17 cellular contexts compared by ENCODE assay signal in the genomic region with DNA sequence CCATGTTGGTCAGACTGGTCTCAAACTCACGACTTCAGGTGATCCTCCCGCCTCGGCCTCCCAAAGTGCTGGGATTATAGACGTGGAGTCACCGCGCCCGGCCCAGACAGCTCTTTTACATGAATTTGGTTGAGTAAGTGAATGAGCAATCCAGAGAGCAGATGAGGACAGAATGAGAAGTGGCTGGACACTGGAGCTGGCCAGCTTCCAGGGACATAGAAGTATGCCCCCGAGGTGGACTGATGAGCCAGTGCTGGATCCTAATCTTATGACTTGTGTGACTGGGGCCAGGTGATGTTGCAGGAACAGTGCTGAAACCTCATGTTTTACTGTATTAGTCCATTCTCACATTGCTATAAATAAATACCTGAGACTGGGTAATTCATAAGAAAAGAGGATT. TPM values are rescaled to one million over a fixed set of nuclear protein-coding genes. Genes with fewer than 3 reads are reported as not detected.
DNase-seq lines count a peak whose midpoint lies in the region; ATAC-seq and TF ChIP-seq lines count a peak whose summit lies in the region.
"Had no signal": no experiment of that assay in that cellular context is flagged by ENCODE, and none has a peak within 500 bp of the region (broad histone marks: within the 10 kb centered on the region; RNA-seq: fewer than 3 reads in every experiment).

No MANE protein-coding gene starts in this region.

- peak overlapping the region; percentile 85 for H3K27ac Mint-ChIP-seq in neural crest cell (ENCODE audit: unreplicated experiment)
- H3K27ac Mint-ChIP-seq: IgD-negative memory B cell had no signal

- H3K4me3 ChIP-seq in heart right ventricle (no peak overlapping the region), adipocyte (ENCODE audit: low read length) (no peak overlapping the region)
- H3K4me3 ChIP-seq: BLaER1 treated with 17β-estradiol and CSF1 and Interleukin-3, amounts not matched to agents 10 nM and 100 nM; HAP-1; SK-N-MC had no signal

- no peaks in the 10 kb centered on the region for H3K9me3 ChIP-seq in heart right ventricle
- no peaks in the 10 kb centered on the region for H3K9me3 ChIP-seq in adipocyte (ENCODE audit: control insufficient read depth, low read length)
- H3K9me3 ChIP-seq: BLaER1 treated with 17β-estradiol and CSF1 and Interleukin-3, amounts not matched to agents 10 nM and 100 nM; HAP-1 had no signal

- TF ChIP-seq CTCF in heart right ventricle (IDR thresholded peaks at IDR 0.05): no peak
- TF ChIP-seq CTCF in neural crest cell (conservative IDR thresholded peaks at IDR 0.05): no peak

- no peaks in the 10 kb centered on the region for H3K9me3 Mint-ChIP-seq in neural crest cell
- H3K9me3 Mint-ChIP-seq: IgD-negative memory B cell had no signal

- peaks cover 24% of the 10 kb centered on the region for H3K4me1 Mint-ChIP-seq in neural crest cell
- H3K4me1 Mint-ChIP-seq: IgD-negative memory B cell had no signal

- H3K4me1 ChIP-seq in heart right ventricle (no peaks in the 10 kb centered on the region), adipocyte (ENCODE audit: control insufficient read depth, insufficient read depth, low read length) (peaks cover 12% of the 10 kb centered on the region)

- ATAC-seq in heart right ventricle: no peak

- H3K27ac ChIP-seq in heart right ventricle: no peak overlapping the region
- H3K27ac ChIP-seq: SK-N-MC had no signal

- no peaks in the 10 kb centered on the region for H3K36me3 Mint-ChIP-seq in neural crest cell (ENCODE audit: low read depth)
- H3K36me3 Mint-ChIP-seq: IgD-negative memory B cell had no signal

- no peaks in the 10 kb centered on the region for H3K27me3 ChIP-seq in heart right ventricle
- peaks cover 2% of the 10 kb centered on the region for H3K27me3 ChIP-seq in adipocyte (replicated peaks; ENCODE audit: control insufficient read depth, insufficient read depth, low read length)
- H3K27me3 ChIP-seq: BLaER1 treated with 17β-estradiol and CSF1 and Interleukin-3, amounts not matched to agents 10 nM and 100 nM had no signal

- H3K9ac ChIP-seq in adipocyte (ENCODE audit: low read length): no peak overlapping the region
- H3K9ac ChIP-seq: BLaER1 treated with 17β-estradiol and CSF1 and Interleukin-3, amounts not matched to agents 10 nM and 100 nM had no signal

- no peak overlapping the region for H3K4me3 Mint-ChIP-seq in neural crest cell
- H3K4me3 Mint-ChIP-seq: IgD-negative memory B cell had no signal

- peaks cover 3% of the 10 kb centered on the region for H3K27me3 Mint-ChIP-seq in neural crest cell (ENCODE audit: low read depth)
- H3K27me3 Mint-ChIP-seq: IgD-negative memory B cell had no signal

- DNase-seq in cardiac septum (ENCODE audit: low spot score) (peak; percentile 36), heart right ventricle (no peak), adipocyte (ENCODE audit: low read depth) (peak; percentile 9), neural crest cell (ENCODE audit: low read depth, low spot score) (no peak), NCI-H774 (lab: John Stamatoyannopoulos, UW) (no peak), HUDEP-2 (lab: John Stamatoyannopoulos, UW; ENCODE audit: unreplicated experiment in 76 of 76) (no peak)
- no peak for DNase-seq in stimulated activated CD4-positive, alpha-beta T cell treated with anti-CD3 and anti-CD28 coated beads, Interleukin-1b, Interleukin-23, amount 100 ng/mL, for 48 hours
- DNase-seq: DMS 273 treated with DMSO at 0.1 percent for 48 hours, NCI-H187 treated with DMSO at 0.1 percent for 48 hours, NCI-H446, NCI-H69 had no signal

- no peaks in the 10 kb centered on the region for H3K36me3 ChIP-seq in heart right ventricle
- H3K36me3 ChIP-seq in adipocyte (ENCODE audit: control insufficient read depth, insufficient read depth, low read length, severe bottlenecking): no peaks in the 10 kb centered on the region
- H3K36me3 ChIP-seq: BLaER1 treated with 17β-estradiol and CSF1 and Interleukin-3, amounts not matched to agents 10 nM and 100 nM; HAP-1 had no signal

- intact Hi-C loops in cardiac septum (cut with DNase I): no loop called here
- intact Hi-C loops in heart right ventricle (cut with DNase I): no loop called here

- 88 to 90% methylated on average over 8 of the region's 8 CpGs for WGBS in heart right ventricle, 2 donors

RNA-seq across cellular contexts. Expression of a gene that starts 35.9 kb away (rescaled TPM):
- total RNA-seq in cardiac septum (0.16 TPM), heart right ventricle (under 1 TPM; 0.05 to 0.61 (median 0.24) TPM), neural crest cell (5.4 and 6.5 TPM in 2 replicates)
- polyA plus RNA-seq in heart right ventricle: under 1 TPM; 0.04 to 0.15 TPM
- total RNA-seq: Daoy, HT1080 had no signal
- polyA plus RNA-seq: IgD-negative memory B cell had no signal

Comparison
In these comparisons a context has a peak if more than half of its experiments do, and no peak if none do; other contexts are left out.
1. DNase-seq: peak in cardiac septum (single experiment) and adipocyte (single experiment); none in heart right ventricle (0 of 2), neural crest cell (single experiment), stimulated activated CD4-positive, alpha-beta T cell treated with anti-CD3 and anti-CD28 coated beads, Interleukin-1b, Interleukin-23, amount 100 ng/mL, for 48 hours (single experiment), NCI-H774 (single experiment) and HUDEP-2 (0 of 76).